2 cellular contexts compared by ENCODE assay signal in the genomic region with DNA sequence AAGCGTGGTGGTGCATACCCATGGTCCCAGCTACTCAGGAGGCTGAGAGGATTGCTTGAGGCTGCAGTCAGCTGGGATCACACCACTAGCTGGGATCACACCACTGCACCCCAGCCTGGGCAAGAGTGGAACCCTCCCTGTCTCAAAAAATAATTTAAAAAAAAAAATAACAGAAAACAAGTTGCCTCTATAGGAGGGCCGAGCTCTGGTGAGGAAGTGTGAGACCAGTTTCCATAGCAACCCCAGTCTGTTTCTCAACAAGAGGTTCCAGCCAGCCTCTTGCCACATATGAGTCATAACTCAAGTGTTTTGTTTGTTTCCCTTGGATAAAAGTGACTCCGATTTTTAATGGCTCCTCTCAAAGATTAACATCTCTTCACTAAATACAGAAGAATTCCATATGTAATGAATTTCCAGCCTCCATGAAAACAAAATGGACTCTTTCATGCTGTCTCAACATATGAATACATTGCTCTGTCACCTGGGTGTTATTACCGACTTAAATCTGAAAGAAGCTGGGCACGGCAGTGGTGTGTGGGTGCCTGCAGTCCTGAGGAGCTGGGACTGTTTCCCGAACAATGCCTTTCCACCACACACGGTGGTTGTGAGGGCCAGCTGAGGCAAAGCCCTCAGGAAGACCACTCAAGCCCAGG.
TF ChIP-seq lines count a peak whose summit lies in the region.

No MANE protein-coding gene starts in this region.

TF ChIP-seq in Ishikawa, 13 proteins besides CTCF, POLR2A, EP300 and RAD21 (continued from another document):
- TF ChIP-seq REST (IDR thresholded peaks at IDR 0.05; ENCODE audit: low read depth) (no peak), CEBPB (IDR thresholded peaks at IDR 0.05) (peak; percentile 76), CREB1 (IDR thresholded peaks at IDR 0.05; ENCODE audit: low read depth) (no peak), NFIC (IDR thresholded peaks at IDR 0.05) (no peak), FOXM1 (IDR thresholded peaks at IDR 0.05; ENCODE audit: borderline replicate concordance, low read depth) (no peak), TEAD4 (IDR thresholded peaks at IDR 0.05) (no peak), YY1 (IDR thresholded peaks at IDR 0.05; ENCODE audit: low read depth) (no peak)

TF ChIP-seq in SK-N-SH, 30 proteins besides CTCF, POLR2A, EP300 and RAD21:
- TF ChIP-seq POLR2AphosphoS5 (IDR thresholded peaks at IDR 0.05; ENCODE audit: low read depth, low read length) (0 out of 2 replicates have a peak, but pooled peaks have one; percentile 68), RCOR1 (IDR thresholded peaks at IDR 0.05; ENCODE audit: low read length) (no peak), GABPA (IDR thresholded peaks at IDR 0.05; ENCODE audit: low read depth) (no peak), USF1 (IDR thresholded peaks at IDR 0.05; ENCODE audit: borderline replicate concordance, low read depth) (no peak), FOXJ3 (CRISPR knock-in tag; IDR thresholded peaks at IDR 0.05) (no peak), ZBTB33 (IDR thresholded peaks at IDR 0.05; ENCODE audit: borderline replicate concordance, low read depth) (no peak), FOSL2 (IDR thresholded peaks at IDR 0.05; ENCODE audit: borderline replicate concordance, low read depth) (peak; percentile 82; the same call in 1 of the 2 replicates), NFIC (IDR thresholded peaks at IDR 0.05; ENCODE audit: borderline replicate concordance) (peak; percentile 58), RFX5 (IDR thresholded peaks at IDR 0.05; ENCODE audit: low read length) (no peak), MXI1 (IDR thresholded peaks at IDR 0.05; ENCODE audit: low read depth, low read length) (no peak), REST (IDR thresholded peaks at IDR 0.05; ENCODE audit: low read depth, low read length) (no peak), FOXM1 (IDR thresholded peaks at IDR 0.05; ENCODE audit: low read depth) (no peak), JUND (IDR thresholded peaks at IDR 0.05) (peak; percentile 83), MEF2A (IDR thresholded peaks at IDR 0.05; ENCODE audit: borderline replicate concordance, low read depth) (no peak), RXRA (IDR thresholded peaks at IDR 0.05; ENCODE audit: borderline replicate concordance, low read depth) (no peak), PBX3 (IDR thresholded peaks at IDR 0.05) (peak; percentile 44), ELF1 (IDR thresholded peaks at IDR 0.05) (peak; percentile 41; the same call in 1 of the 2 replicates), SMC3 (IDR thresholded peaks at IDR 0.05; ENCODE audit: low read depth, low read length) (no peak), TEAD4 (IDR thresholded peaks at IDR 0.05; ENCODE audit: borderline replicate concordance, insufficient read depth) (peak; percentile 51; the same call in 1 of the 2 replicates), IRF3 (IDR thresholded peaks at IDR 0.05; ENCODE audit: low read depth, low read length) (no peak), EZH2phosphoT487 (IDR thresholded peaks at IDR 0.05; ENCODE audit: borderline replicate concordance, low read depth) (no peak), TCF12 (IDR thresholded peaks at IDR 0.05) (peak; percentile 75), SIN3A (IDR thresholded peaks at IDR 0.05; ENCODE audit: borderline replicate concordance, low read depth, low read length) (0 out of 2 replicates have a peak, but pooled peaks have one; percentile 23), YY1 (IDR thresholded peaks at IDR 0.05; ENCODE audit: low read depth) (peak; percentile 80; the same call in 1 of the 2 replicates), GATA2 (CRISPR knock-in tag; IDR thresholded peaks at IDR 0.05) (no peak), CHD2 (IDR thresholded peaks at IDR 0.05; ENCODE audit: low read length, partially characterized antibody) (no peak), NRF1 (IDR thresholded peaks at IDR 0.05; ENCODE audit: low read depth, low read length) (no peak), USF2 (IDR thresholded peaks at IDR 0.05; ENCODE audit: borderline replicate concordance, low read depth, low read length) (no peak), TAF1 (IDR thresholded peaks at IDR 0.05; ENCODE audit: borderline replicate concordance, low read depth, low read length) (no peak)
- TF ChIP-seq, protein P1, sequence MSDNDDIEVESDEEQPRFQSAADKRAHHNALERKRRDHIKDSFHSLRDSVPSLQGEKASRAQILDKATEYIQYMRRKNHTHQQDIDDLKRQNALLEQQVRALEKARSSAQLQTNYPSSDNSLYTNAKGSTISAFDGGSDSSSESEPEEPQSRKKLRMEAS (IDR thresholded peaks at IDR 0.05; ENCODE audit: low read depth) = no peak
